In genomic region chr9:97293827-97294226, GRCh38 we compare ENCODE assay signal across 16 cellular contexts. TPM values are rescaled to one million over a fixed set of nuclear protein-coding genes. Genes with fewer than 3 reads are reported as not detected.
DNase-seq lines count a peak whose midpoint lies in the region; ATAC-seq and TF ChIP-seq lines count a peak whose summit lies in the region.
"Had no signal": no experiment of that assay in that cellular context is flagged by ENCODE, and none has a peak within 500 bp of the region (broad histone marks: within the 10 kb centered on the region; RNA-seq: fewer than 3 reads in every experiment).

No MANE protein-coding gene starts in this region.

- H3K27ac Mint-ChIP-seq in nephron: peak overlapping the region; percentile 31 to 62 (median 48)
- no peak overlapping the region for H3K27ac Mint-ChIP-seq in activated CD4-positive, alpha-beta T cell treated with anti-CD3 and anti-CD28 coated beads for 36 hours
- H3K27ac Mint-ChIP-seq: B cell; CD4-positive, alpha-beta T cell; IgD-negative memory B cell had no signal

- peaks cover 17% of the 10 kb centered on the region for H3K9me3 Mint-ChIP-seq in nephron
- peaks cover 8% of the 10 kb centered on the region for H3K9me3 Mint-ChIP-seq in activated CD4-positive, alpha-beta T cell treated with anti-CD3 and anti-CD28 coated beads for 36 hours (ENCODE audit: low read depth)

- TF ChIP-seq POLR2A in esophagus muscularis mucosa (IDR thresholded peaks at IDR 0.05; ENCODE audit: low read depth) (no peak), adrenal gland (IDR thresholded peaks at IDR 0.05) (no peak)

- no peak for ATAC-seq in activated CD4-positive, alpha-beta T cell treated with anti-CD3 and anti-CD28 coated beads for 36 hours

- whole genome bisulfite sequencing in esophagus muscularis mucosa: 88% methylated on average over 2 of the region's 6 CpGs
- WGBS in adrenal gland, 4 donors: 81 to 91% (median 86%) methylated on average over 6 of the region's 6 CpGs

- H3K27ac ChIP-seq in ACC112 (ENCODE audit: low read depth, low read length) (no peak overlapping the region), KMS-11 (peak overlapping the region; percentile 47; the same call in 1 of the 2 replicates), esophagus muscularis mucosa (replicated peaks in 1 of 4) (peak overlapping the region in 3 of 4 donors; percentile 11 to 27 (median 16)), adrenal gland (peak overlapping the region in 1 of 5 donors; percentile 70)
- H3K27ac ChIP-seq: SJSA1 had no signal

- no peaks in the 10 kb centered on the region for H4K20me1 ChIP-seq in KMS-11 (ENCODE audit: insufficient read depth)

- H3K36me3 Mint-ChIP-seq in nephron (ENCODE audit: low read depth): peaks cover 67% of the 10 kb centered on the region
- H3K36me3 Mint-ChIP-seq in activated CD4-positive, alpha-beta T cell treated with anti-CD3 and anti-CD28 coated beads for 36 hours (ENCODE audit: low read depth): peaks cover 21% of the 10 kb centered on the region

- peaks cover 24% of the 10 kb centered on the region for H3K4me1 Mint-ChIP-seq in nephron
- no peaks in the 10 kb centered on the region for H3K4me1 Mint-ChIP-seq in activated CD4-positive, alpha-beta T cell treated with anti-CD3 and anti-CD28 coated beads for 36 hours
- H3K4me1 Mint-ChIP-seq: B cell, IgD-negative memory B cell had no signal

- POLR2A ChIA-PET in activated CD4-positive, alpha-beta T cell treated with anti-CD3 and anti-CD28 coated beads for 36 hours (lab: Charles Lee): no interaction called here

- H3K9me3 ChIP-seq in esophagus muscularis mucosa (peaks cover 0 to 16% (median 14%) of the 10 kb centered on the region in 4 donors), adrenal gland (replicated peaks in 1 of 3) (no peaks in the 10 kb centered on the region)
- H3K9me3 ChIP-seq: SJSA1 had no signal

- H3K9ac ChIP-seq in KMS-11: no peak overlapping the region

- intact Hi-C loops in esophagus muscularis mucosa (cut with DNase I) (no loop called here), adrenal gland (cut with DNase I) (no loop called here)
- intact Hi-C loops in activated CD4-positive, alpha-beta T cell treated with anti-CD3 and anti-CD28 coated beads for 36 hours (cut with DNase I, micrococcal nuclease): no loop called here

- H3K4me3 ChIP-seq in ACC112 (ENCODE audit: low read depth, low read length) (peak overlapping the region; percentile 5; the same call in 1 of the 2 replicates), KMS-11 (IDR thresholded peaks at IDR 0.05; ENCODE audit: insufficient read depth, low read depth, low read length) (no peak overlapping the region), esophagus muscularis mucosa (no peak overlapping the region), adrenal gland (no peak overlapping the region)
- H3K4me3 ChIP-seq: SJSA1 had no signal

- DNase-seq in esophagus muscularis mucosa (ENCODE audit: extremely low spot score): no peak
- no peak for DNase-seq in adrenal gland
- DNase-seq in activated CD4-positive, alpha-beta T cell treated with anti-CD3 and anti-CD28 coated beads for 36 hours: no peak
- no peak for DNase-seq in D341Med (ENCODE audit: low spot score)
- DNase-seq: CD4-positive, alpha-beta T cell; H7; NCI-H1417; NCI-H187 treated with DMSO at 0.1 percent for 48 hours; NCI-H526 treated with DMSO at 0.1 percent for 48 hours; OCI-M1 had no signal

- H3K79me2 ChIP-seq in ACC112 (ENCODE audit: control insufficient read depth, insufficient read depth, low read length, unreplicated experiment) (no peaks in the 10 kb centered on the region), KMS-11 (ENCODE audit: insufficient read depth, low read depth) (no peaks in the 10 kb centered on the region)

- no peak overlapping the region for H3K4me3 Mint-ChIP-seq in nephron
- no peak overlapping the region for H3K4me3 Mint-ChIP-seq in activated CD4-positive, alpha-beta T cell treated with anti-CD3 and anti-CD28 coated beads for 36 hours
- H3K4me3 Mint-ChIP-seq: B cell; CD4-positive, alpha-beta T cell; IgD-negative memory B cell had no signal

- H3K4me1 ChIP-seq in ACC112 (ENCODE audit: control insufficient read depth, insufficient read depth, low read length, unreplicated experiment) (peaks cover 20% of the 10 kb centered on the region), KMS-11 (ENCODE audit: low read depth, poor library complexity, severe bottlenecking) (peaks cover 40% of the 10 kb centered on the region), esophagus muscularis mucosa (peaks cover 0 to 21% (median 17%) of the 10 kb centered on the region in 4 donors), adrenal gland (replicated peaks in 1 of 2) (peaks cover 3 to 16% of the 10 kb centered on the region in 2 donors)
- H3K4me1 ChIP-seq: SJSA1 had no signal

- H3K4me2 ChIP-seq in KMS-11: peak overlapping the region; percentile 30

- TF ChIP-seq EP300 in esophagus muscularis mucosa (IDR thresholded peaks at IDR 0.05): no peak

- H2AFZ ChIP-seq in ACC112 (ENCODE audit: low read length, unreplicated experiment) (no peak overlapping the region), KMS-11 (ENCODE audit: low read depth) (no peak overlapping the region)

- no peaks in the 10 kb centered on the region for H3K27me3 ChIP-seq in ACC112 (ENCODE audit: insufficient read depth, low read length)
- H3K27me3 ChIP-seq in KMS-11 (ENCODE audit: insufficient read depth, low read depth): no peaks in the 10 kb centered on the region
- H3K27me3 ChIP-seq in esophagus muscularis mucosa: no peaks in the 10 kb centered on the region
- no peaks in the 10 kb centered on the region for H3K27me3 ChIP-seq in adrenal gland
- H3K27me3 ChIP-seq: SJSA1 had no signal

- CTCF ChIA-PET in activated CD4-positive, alpha-beta T cell treated with anti-CD3 and anti-CD28 coated beads for 36 hours (lab: Charles Lee): interaction anchor here (1.0 kb wide), 1 partner anchor 8 kb away, joined by 3 read pairs; no protein-coding TSS in a partner anchor

- no peaks in the 10 kb centered on the region for H3K27me3 Mint-ChIP-seq in nephron (ENCODE audit: low read depth)
- H3K27me3 Mint-ChIP-seq in activated CD4-positive, alpha-beta T cell treated with anti-CD3 and anti-CD28 coated beads for 36 hours: no peaks in the 10 kb centered on the region
- H3K27me3 Mint-ChIP-seq: B cell; CD4-positive, alpha-beta T cell; IgD-negative memory B cell had no signal

- no peak for TF ChIP-seq CTCF in KMS-11 (conservative IDR thresholded peaks at IDR 0.05; ENCODE audit: low read depth, low read length)
- no peak for TF ChIP-seq CTCF in esophagus muscularis mucosa (IDR thresholded peaks at IDR 0.05)
- no peak for TF ChIP-seq CTCF in nephron (IDR thresholded peaks at IDR 0.05; ENCODE audit: unreplicated experiment in 3 of 3)
- TF ChIP-seq CTCF in adrenal gland (IDR thresholded peaks at IDR 0.05): no peak

- H3K36me3 ChIP-seq in ACC112 (ENCODE audit: insufficient read depth, low read length) (0 out of 2 replicates have a peak, but pooled peaks cover under 1% of the 10 kb centered on the region), KMS-11 (ENCODE audit: insufficient read depth) (no peaks in the 10 kb centered on the region), esophagus muscularis mucosa (peaks cover 18 to 72% (median 38%) of the 10 kb centered on the region in 4 donors), adrenal gland (replicated peaks in 1 of 2) (peaks cover 0 to 10% of the 10 kb centered on the region in 2 donors)
- H3K36me3 ChIP-seq: SJSA1 had no signal

RNA-seq across cellular contexts. Expression of gene CCDC180, which starts 13.6 kb away (rescaled TPM):
- total RNA-seq in esophagus muscularis mucosa: 10 to 100 TPM in 1 of 4 donors, 1 to 10 TPM in 3; 1.9 to 15.0 (median 4.0) TPM
- 1 to 10 TPM; 1.2 to 7.3 (median 5.0) TPM for total RNA-seq in adrenal gland
- 10 to 100 TPM in 1 of 3 donors, 1 to 10 TPM in 2; 2.3 to 18.4 (median 8.3) TPM for polyA plus RNA-seq in adrenal gland
- total RNA-seq in activated CD4-positive, alpha-beta T cell treated with anti-CD3 and anti-CD28 coated beads for 36 hours: 1 to 10 TPM in 1 of 2 experiments, under 1 TPM in 1; 0.90 to 1.3 TPM
- polyA plus RNA-seq: IgD-negative memory B cell had no signal
